In the genomic region with DNA sequence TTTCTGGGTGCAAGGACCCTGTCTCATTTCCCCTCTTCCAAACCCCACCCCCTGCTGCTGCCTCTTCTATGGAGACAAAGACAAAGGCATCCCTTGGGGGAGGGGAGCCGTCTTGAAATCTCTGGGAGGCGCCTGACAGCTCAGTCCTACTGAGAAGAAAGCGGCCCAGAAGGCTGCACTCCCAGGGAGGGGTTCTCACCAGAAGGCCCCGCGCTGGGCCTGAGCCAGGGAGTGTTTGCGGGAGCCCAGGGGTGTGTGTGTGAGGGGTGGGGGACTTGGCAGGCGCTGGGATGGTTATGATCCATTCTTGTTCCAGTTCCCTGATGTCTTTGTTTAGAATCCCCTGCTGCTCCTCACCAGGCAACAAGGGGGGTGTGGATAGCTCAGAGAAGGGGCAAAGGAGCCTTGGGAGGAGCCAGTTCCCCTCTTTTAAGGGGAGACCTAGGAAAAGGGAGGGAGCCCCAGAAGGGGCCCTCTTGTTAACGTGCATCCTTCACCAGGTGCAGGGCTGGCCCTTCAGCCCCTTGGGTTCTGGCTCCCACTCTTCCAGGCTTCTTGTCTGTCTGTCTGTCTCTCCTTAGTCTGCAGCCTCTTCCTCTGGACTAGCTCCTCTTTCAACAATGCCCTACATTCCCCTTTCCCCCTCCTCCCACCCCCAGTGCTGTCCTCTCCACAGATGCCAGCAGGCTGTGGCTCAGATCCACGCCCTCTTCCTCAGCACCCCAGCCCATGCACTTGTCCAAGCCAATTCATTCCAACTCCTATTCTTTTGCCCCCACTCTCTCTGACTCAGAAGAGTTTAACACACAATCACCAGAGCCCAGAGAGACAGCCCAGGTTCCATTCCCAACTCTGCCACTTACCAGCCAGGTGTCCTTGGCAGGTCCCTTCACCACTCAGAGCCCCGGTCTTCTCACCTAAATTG, we compare ENCODE assay signal across 16 cellular contexts. TPM values are rescaled to one million over a fixed set of nuclear protein-coding genes. Genes with fewer than 3 reads are reported as not detected.
A peak's percentile ranks its signal among the peaks of the same experiment; 100 is the strongest.
DNase-seq lines count a peak whose midpoint lies in the region; ATAC-seq and TF ChIP-seq lines count a peak whose summit lies in the region.
"Had no signal": no experiment of that assay in that cellular context is flagged by ENCODE, and none has a peak within 500 bp of the region (broad histone marks: within the 10 kb centered on the region; RNA-seq: fewer than 3 reads in every experiment).

No MANE protein-coding gene starts in this region.

- no peak overlapping the region for H3K27ac ChIP-seq in vagina
- H3K27ac ChIP-seq: colonic mucosa had no signal

- no peak overlapping the region for H3K4me3 ChIP-seq in vagina
- H3K4me3 ChIP-seq: colonic mucosa had no signal

- no peak for ATAC-seq in left lobe of liver
- no peak for ATAC-seq in GM21786 (IDR thresholded peaks at IDR 0.05; ENCODE audit: unreplicated experiment)
- ATAC-seq in HG03159 (IDR thresholded peaks at IDR 0.05; ENCODE audit: unreplicated experiment), result no peak
- ATAC-seq: left colon, sciatic nerve had no signal

- no peak for TF ChIP-seq POLR2A in vagina (IDR thresholded peaks at IDR 0.05)

- H3K36me3 ChIP-seq in vagina, result no peaks in the 10 kb centered on the region
- H3K36me3 ChIP-seq: colonic mucosa had no signal

- H3K4me1 ChIP-seq in vagina, result no peaks in the 10 kb centered on the region
- H3K4me1 ChIP-seq: colonic mucosa had no signal

- no peaks in the 10 kb centered on the region for H3K9me3 ChIP-seq in vagina
- H3K9me3 ChIP-seq: colonic mucosa had no signal

- intact Hi-C loops in vagina (cut with DNase I), result no loop called here

- no peaks in the 10 kb centered on the region for H3K27me3 ChIP-seq in vagina
- H3K27me3 ChIP-seq: colonic mucosa had no signal

- peak; percentile 34 for DNase-seq in activated effector memory CD4-positive, alpha-beta T cell treated with anti-CD3 and anti-CD28 coated beads, Interleukin-2, amount 50 U/mL, for 16 hours
- DNase-seq in activated effector memory CD4-positive, alpha-beta T cell treated with Interleukin-2 at 50 U/mL for 16 hours, result no peak
- peak; percentile 20 for DNase-seq in activated CD8-positive, alpha-beta memory T cell treated with anti-CD3 and anti-CD28 coated beads, Interleukin-2, amount 50 U/mL, for 48 hours
- DNase-seq in left lobe of liver (ENCODE audit: low spot score) (peak; percentile 31), vagina (ENCODE audit: extremely low spot score in 2 of 2) (peak; percentile 67 to 93), AG08396 (ENCODE audit: low spot score) (no peak)
- DNase-seq: activated CD4-positive, alpha-beta T cell treated with anti-CD3 and anti-CD28 coated beads, Interleukin-2, amount 10 ng/mL, durations not matched to agents 7 days and 5 days; colonic mucosa; foreskin melanocyte; KBM-7; left colon; NCI-H2107; nucleus accumbens had no signal

- no peak for TF ChIP-seq CTCF in vagina (IDR thresholded peaks at IDR 0.05)

RNA-seq across cellular contexts. Expression of a gene that starts 45.4 kb away (rescaled TPM):
- total RNA-seq in left lobe of liver, result 53.7 TPM
- 13.3 TPM for total RNA-seq in vagina

Comparison
In these comparisons a context has a peak if more than half of its experiments do, and no peak if none do; other contexts are left out.
1. DNase-seq: peak in activated effector memory CD4-positive, alpha-beta T cell treated with anti-CD3 and anti-CD28 coated beads, Interleukin-2, amount 50 U/mL, for 16 hours (single experiment), activated CD8-positive, alpha-beta memory T cell treated with anti-CD3 and anti-CD28 coated beads, Interleukin-2, amount 50 U/mL, for 48 hours (single experiment), left lobe of liver (single experiment) and vagina (2 of 2); none in activated effector memory CD4-positive, alpha-beta T cell treated with Interleukin-2 at 50 U/mL for 16 hours (single experiment) and AG08396 (single experiment).